26 cellular contexts compared by ENCODE assay signal in the genomic region with DNA sequence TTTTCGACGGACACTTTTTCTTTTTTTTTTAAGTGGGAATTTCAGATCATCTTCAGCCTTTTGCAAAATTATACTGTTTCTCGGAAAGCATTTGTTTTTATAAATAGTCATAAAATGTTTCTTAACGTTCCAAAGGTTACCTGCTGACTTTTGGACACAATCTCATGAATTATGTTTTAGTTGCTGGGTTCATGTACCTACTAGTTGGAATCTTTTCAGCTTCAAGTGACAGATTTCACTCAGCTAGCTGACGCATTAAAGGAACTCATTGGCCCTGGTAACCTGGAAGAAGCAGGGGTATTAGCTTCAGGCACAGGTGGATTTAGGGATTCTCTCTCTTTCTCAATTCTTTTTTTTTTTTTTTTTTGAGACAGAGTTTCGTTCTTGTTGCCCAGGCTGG.
DNase-seq lines count a peak whose midpoint lies in the region; ATAC-seq and TF ChIP-seq lines count a peak whose summit lies in the region.
"Had no signal": no experiment of that assay in that cellular context is flagged by ENCODE, and none has a peak within 500 bp of the region (broad histone marks: within the 10 kb centered on the region; RNA-seq: fewer than 3 reads in every experiment).

No MANE protein-coding gene starts in this region.

- H3K36me3 ChIP-seq in mucosa of descending colon (ENCODE audit: low read depth): no peaks in the 10 kb centered on the region
- H3K36me3 ChIP-seq in prostate gland: no peaks in the 10 kb centered on the region
- H3K36me3 ChIP-seq: left lung, uterus had no signal

- peak overlapping the region; percentile 79 to 90 for H3K27ac Mint-ChIP-seq in natural killer cell
- peak overlapping the region in 1 of 2 donors; percentile 82 for H3K27ac Mint-ChIP-seq in natural killer cell treated with Interleukin-12 subunit alpha and Interleukin-12 subunit beta and Interleukin-15 and Interleukin-18, amount 100 ng/mL, for 72 hours
- H3K27ac Mint-ChIP-seq in activated naive CD8-positive, alpha-beta T cell treated with anti-CD3 and anti-CD28 coated beads for 36 hours: peak overlapping the region; percentile 72

- no peak overlapping the region for H3K4me3 ChIP-seq in mucosa of descending colon
- no peak overlapping the region for H3K4me3 ChIP-seq in prostate gland
- no peak overlapping the region for H3K4me3 ChIP-seq in coronary artery
- H3K4me3 ChIP-seq: left lung, testis, uterus had no signal

- peaks cover 86 to 93% of the 10 kb centered on the region in 2 donors for H3K4me1 Mint-ChIP-seq in natural killer cell
- peaks cover 66 to 69% of the 10 kb centered on the region in 2 donors for H3K4me1 Mint-ChIP-seq in natural killer cell treated with Interleukin-12 subunit alpha and Interleukin-12 subunit beta and Interleukin-15 and Interleukin-18, amount 100 ng/mL, for 72 hours (ENCODE audit: low read depth in 2 of 2)
- H3K4me1 Mint-ChIP-seq in activated naive CD8-positive, alpha-beta T cell treated with anti-CD3 and anti-CD28 coated beads for 36 hours: peaks cover 81% of the 10 kb centered on the region

- 77% methylated on average over 6 of the region's 6 CpGs for WGBS in prostate gland

- no peaks in the 10 kb centered on the region for H3K36me3 Mint-ChIP-seq in natural killer cell
- no peaks in the 10 kb centered on the region for H3K36me3 Mint-ChIP-seq in natural killer cell treated with Interleukin-12 subunit alpha and Interleukin-12 subunit beta and Interleukin-15 and Interleukin-18, amount 100 ng/mL, for 72 hours
- peaks cover 33% of the 10 kb centered on the region for H3K36me3 Mint-ChIP-seq in activated naive CD8-positive, alpha-beta T cell treated with anti-CD3 and anti-CD28 coated beads for 36 hours

- no peaks in the 10 kb centered on the region for H3K27me3 ChIP-seq in prostate gland (replicated peaks; ENCODE audit: insufficient read depth)
- H3K27me3 ChIP-seq: left lung, testis, uterus had no signal

- H3K27me3 Mint-ChIP-seq in natural killer cell (ENCODE audit: low read depth in 2 of 2): no peaks in the 10 kb centered on the region
- no peaks in the 10 kb centered on the region for H3K27me3 Mint-ChIP-seq in natural killer cell treated with Interleukin-12 subunit alpha and Interleukin-12 subunit beta and Interleukin-15 and Interleukin-18, amount 100 ng/mL, for 72 hours
- no peaks in the 10 kb centered on the region for H3K27me3 Mint-ChIP-seq in activated naive CD8-positive, alpha-beta T cell treated with anti-CD3 and anti-CD28 coated beads for 36 hours
- H3K27me3 Mint-ChIP-seq: activated B cell treated with CpG ODN at 0.5 μM for 24 hours had no signal

- TF ChIP-seq CTCF in natural killer cell (IDR thresholded peaks at IDR 0.05): no peak
- TF ChIP-seq CTCF in mucosa of descending colon (IDR thresholded peaks at IDR 0.05): no peak
- no peak for TF ChIP-seq CTCF in prostate gland (IDR thresholded peaks at IDR 0.05)
- no peak for TF ChIP-seq CTCF in coronary artery (IDR thresholded peaks at IDR 0.05)

- H3K9me3 ChIP-seq in mucosa of descending colon (no peaks in the 10 kb centered on the region), prostate gland (no peaks in the 10 kb centered on the region)
- H3K9me3 ChIP-seq: left lung, testis, uterus had no signal

- intact Hi-C loops in natural killer cell (cut with micrococcal nuclease) (no loop called here), mucosa of descending colon (cut with DNase I, micrococcal nuclease) (no loop called here), prostate gland (cut with DNase I) (no loop called here)

- peaks cover 25% of the 10 kb centered on the region for H3K4me1 ChIP-seq in mucosa of descending colon (ENCODE audit: low read depth)
- peaks cover 2% of the 10 kb centered on the region for H3K4me1 ChIP-seq in prostate gland (replicated peaks)

- no peak for DNase-seq in natural killer cell
- no peak for DNase-seq in natural killer cell treated with Interleukin-12 subunit alpha and Interleukin-12 subunit beta and Interleukin-15 and Interleukin-18, amount 100 ng/mL, for 72 hours (ENCODE audit: low spot score)
- no peak for DNase-seq in activated naive CD8-positive, alpha-beta T cell treated with anti-CD3 and anti-CD28 coated beads for 36 hours
- DNase-seq in mucosa of descending colon: no peak
- no peak for DNase-seq in prostate gland (ENCODE audit: low spot score)
- no peak for DNase-seq in coronary artery (ENCODE audit: low spot score)
- DNase-seq in Ammon's horn (ENCODE audit: low spot score): no peak
- DNase-seq: activated B cell treated with CpG ODN at 0.5 μM for 24 hours; activated CD4-positive, alpha-beta T cell treated with anti-CD3 and anti-CD28 coated beads, Interleukin-2, amount 50 U/mL, for 4 hours; activated CD8-positive, alpha-beta memory T cell treated with anti-CD3 and anti-CD28 coated beads, Interleukin-2, amount 50 U/mL, for 4 hours; aorta; DND-41; effector CD4-positive, alpha-beta T cell; GF-D8; H7; left lung; NCI-H2029; occipital lobe; stimulated activated naive CD4-positive, alpha-beta T cell; T-helper 1 cell; testis; uterus had no signal

- no peak for ATAC-seq in natural killer cell
- ATAC-seq in natural killer cell treated with Interleukin-12 subunit alpha and Interleukin-12 subunit beta and Interleukin-15 and Interleukin-18, amount 100 ng/mL, for 72 hours: no peak
- peak; percentile 63 for ATAC-seq in mucosa of descending colon
- ATAC-seq: activated naive CD4-positive, alpha-beta T cell treated with anti-CD3 and anti-CD28 coated beads, Interleukin-2, amount 50 U/mL, for 72 hours; left lung had no signal

- no peak overlapping the region for H3K4me3 Mint-ChIP-seq in natural killer cell
- H3K4me3 Mint-ChIP-seq in natural killer cell treated with Interleukin-12 subunit alpha and Interleukin-12 subunit beta and Interleukin-15 and Interleukin-18, amount 100 ng/mL, for 72 hours: no peak overlapping the region
- no peak overlapping the region for H3K4me3 Mint-ChIP-seq in activated naive CD8-positive, alpha-beta T cell treated with anti-CD3 and anti-CD28 coated beads for 36 hours
- H3K4me3 Mint-ChIP-seq: activated B cell treated with CpG ODN at 0.5 μM for 24 hours had no signal

- no peak for TF ChIP-seq POLR2A in prostate gland (IDR thresholded peaks at IDR 0.05)

- H3K9me3 Mint-ChIP-seq in natural killer cell: no peaks in the 10 kb centered on the region
- H3K9me3 Mint-ChIP-seq in natural killer cell treated with Interleukin-12 subunit alpha and Interleukin-12 subunit beta and Interleukin-15 and Interleukin-18, amount 100 ng/mL, for 72 hours: no peaks in the 10 kb centered on the region
- no peaks in the 10 kb centered on the region for H3K9me3 Mint-ChIP-seq in activated naive CD8-positive, alpha-beta T cell treated with anti-CD3 and anti-CD28 coated beads for 36 hours
- H3K9me3 Mint-ChIP-seq: activated B cell treated with CpG ODN at 0.5 μM for 24 hours; activated naive CD4-positive, alpha-beta T cell treated with anti-CD3 and anti-CD28 coated beads, Interleukin-2, amount 50 U/mL, for 72 hours; activated T-helper 2 cell treated with anti-CD3 and anti-CD28 coated beads, Interferon-gamma antibody, Interleukin-2, Interleukin-4, amounts not matched to agents 10 μg/mL and 5 μg/mL and 100 μg/mL, durations not matched to agents 14 hours and 24 hours and 36 hours had no signal

- H3K27ac ChIP-seq in prostate gland (no peak overlapping the region), coronary artery (no peak overlapping the region)
- H3K27ac ChIP-seq: C4-2B, HL-60, testis, uterus had no signal
